ENCODE assay signal across 14 cellular contexts in the genomic region with DNA sequence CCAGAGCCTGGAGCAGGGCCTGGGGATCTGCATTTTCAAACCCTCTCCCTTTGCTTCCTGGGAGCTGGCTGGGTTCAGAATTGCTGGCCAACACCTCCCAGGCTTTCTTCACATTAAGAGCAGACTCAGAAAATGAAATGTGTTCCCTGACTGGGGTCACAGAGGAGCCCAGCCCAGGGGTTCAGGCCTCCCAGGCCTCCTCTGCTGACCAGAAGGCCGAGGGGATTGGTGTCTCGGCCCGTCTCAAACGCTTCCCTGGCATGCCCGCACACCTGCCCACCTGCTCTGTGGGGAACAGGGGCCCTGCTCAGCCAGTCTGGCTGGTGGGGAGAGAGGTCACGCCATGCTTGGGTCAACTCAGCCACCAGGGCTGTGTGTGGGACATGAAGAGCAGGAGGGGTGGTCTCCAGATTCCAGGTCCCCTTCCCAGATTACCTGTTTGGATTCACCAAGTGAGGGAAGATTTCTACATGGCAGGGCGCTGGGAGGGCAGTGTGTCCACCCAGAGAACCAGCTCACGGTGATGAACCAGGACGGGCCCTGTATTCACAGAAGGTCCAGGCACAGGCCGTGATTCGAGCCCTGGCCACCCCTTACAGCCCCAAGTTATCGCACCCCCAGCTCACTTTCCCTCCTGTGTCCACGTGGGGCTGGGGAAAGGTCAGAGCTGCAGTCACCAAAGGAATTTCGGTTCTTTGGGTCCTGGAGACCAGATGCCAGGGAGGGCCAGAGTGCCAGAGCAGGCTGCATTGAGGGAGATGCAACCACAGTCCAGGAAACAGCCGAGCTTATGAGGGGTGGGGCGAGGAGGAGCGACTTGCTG.
"Had no signal": no experiment of that assay in that cellular context is flagged by ENCODE, and none has a peak within 500 bp of the region (broad histone marks: within the 10 kb centered on the region; RNA-seq: fewer than 3 reads in every experiment).

No MANE protein-coding gene starts in this region.

- H3K9me3 Mint-ChIP-seq: activated CD4-positive, alpha-beta T cell treated with anti-CD3 and anti-CD28 coated beads, Interleukin-2, amount 10 ng/mL, durations not matched to agents 24 days and 14 days; activated naive CD8-positive, alpha-beta T cell treated with anti-CD3 and anti-CD28 coated beads for 36 hours; effector memory CD8-positive, alpha-beta T cell; naive thymus-derived CD4-positive, alpha-beta T cell; neural progenitor cell; T-helper 1 cell treated with Interleukin-12 subunit alpha and Interleukin-12 subunit beta and Interleukin-4 antibody, amounts not matched to agents 30 μg/mL and 1 μg/mL, for 36 hours had no signal

- H3K4me1 ChIP-seq: neural progenitor cell, pancreas had no signal

- H3K36me3 Mint-ChIP-seq: activated naive CD8-positive, alpha-beta T cell treated with anti-CD3 and anti-CD28 coated beads for 36 hours; naive thymus-derived CD4-positive, alpha-beta T cell; neural progenitor cell had no signal

- H3K27me3 Mint-ChIP-seq: activated naive CD8-positive, alpha-beta T cell treated with anti-CD3 and anti-CD28 coated beads for 36 hours; effector memory CD8-positive, alpha-beta T cell had no signal

- H3K27me3 ChIP-seq: neural progenitor cell, pancreas, tibial nerve had no signal

- ATAC-seq: effector memory CD8-positive, alpha-beta T cell; naive thymus-derived CD4-positive, alpha-beta T cell; pancreas had no signal

- H3K9ac ChIP-seq: neural progenitor cell had no signal

- H3K4me3 Mint-ChIP-seq: activated CD4-positive, alpha-beta T cell treated with anti-CD3 and anti-CD28 coated beads, Interleukin-2, amount 10 ng/mL, durations not matched to agents 24 days and 14 days; activated naive CD8-positive, alpha-beta T cell treated with anti-CD3 and anti-CD28 coated beads for 36 hours; effector memory CD8-positive, alpha-beta T cell; naive thymus-derived CD4-positive, alpha-beta T cell; neural progenitor cell; T-helper 1 cell treated with Interleukin-12 subunit alpha and Interleukin-12 subunit beta and Interleukin-4 antibody, amounts not matched to agents 30 μg/mL and 1 μg/mL, for 36 hours had no signal

- H3K36me3 ChIP-seq: neural progenitor cell, pancreas had no signal

- H3K27ac Mint-ChIP-seq: activated CD4-positive, alpha-beta T cell treated with anti-CD3 and anti-CD28 coated beads, Interleukin-2, amount 10 ng/mL, durations not matched to agents 24 days and 14 days; activated naive CD8-positive, alpha-beta T cell treated with anti-CD3 and anti-CD28 coated beads for 36 hours; neural progenitor cell; T-helper 1 cell treated with Interleukin-12 subunit alpha and Interleukin-12 subunit beta and Interleukin-4 antibody, amounts not matched to agents 30 μg/mL and 1 μg/mL, for 36 hours had no signal

- H3K27ac ChIP-seq: neural progenitor cell, pancreas had no signal

- H3K4me3 ChIP-seq: neural progenitor cell, pancreas, tibial nerve had no signal

- H3K9me3 ChIP-seq: pancreas, tibial nerve had no signal

- DNase-seq: activated CD4-positive, alpha-beta T cell treated with anti-CD3 and anti-CD28 coated beads, Interleukin-2, amount 10 ng/mL, durations not matched to agents 24 days and 14 days; activated naive CD4-positive, alpha-beta T cell; activated naive CD8-positive, alpha-beta T cell treated with anti-CD3 and anti-CD28 coated beads for 36 hours; amniotic stem cell; dermis blood vessel endothelial cell; effector memory CD8-positive, alpha-beta T cell; hippocampal formation; mesendoderm; naive thymus-derived CD4-positive, alpha-beta T cell; pancreas; stimulated activated naive CD4-positive, alpha-beta T cell treated with Interleukin-2 at 50 U/mL for 16 hours had no signal
